Comparison of ENCODE assay signal across 8 cellular contexts in genomic region chr11:76380977-76381719, GRCh38. TPM values are rescaled to one million over a fixed set of nuclear protein-coding genes. Genes with fewer than 3 reads are reported as not detected.
A peak's percentile ranks its signal among the peaks of the same experiment; 100 is the strongest.
DNase-seq lines count a peak whose midpoint lies in the region; ATAC-seq and TF ChIP-seq lines count a peak whose summit lies in the region.

TSS of gene GVQW3 (plus strand) at chr11:76381323. CDS start at chr11:76381829, 506 bp downstream.
TSS of gene THAP12 (minus strand) at chr11:76381132. CDS start at chr11:76380836, 296 bp downstream.

- H3K36me3 ChIP-seq in CD4-positive, CD25-positive, alpha-beta regulatory T cell (ENCODE audit: control insufficient read depth, insufficient read depth, low read length), result peaks cover 2% of the 10 kb centered on the region
- no peaks in the 10 kb centered on the region for H3K36me3 ChIP-seq in right lobe of liver

- no peaks in the 10 kb centered on the region for H3K27me3 ChIP-seq in CD4-positive, CD25-positive, alpha-beta regulatory T cell (ENCODE audit: control insufficient read depth, insufficient read depth, low read length)
- no peaks in the 10 kb centered on the region for H3K27me3 ChIP-seq in right lobe of liver

- no peaks in the 10 kb centered on the region for H3K9me3 ChIP-seq in CD4-positive, CD25-positive, alpha-beta regulatory T cell (ENCODE audit: control insufficient read depth in 2 of 2, low read length in 2 of 2)
- no peaks in the 10 kb centered on the region for H3K9me3 ChIP-seq in right lobe of liver

- peak within 1 kb of the TSS; percentile 64 for H3K27ac ChIP-seq in CD4-positive, CD25-positive, alpha-beta regulatory T cell (ENCODE audit: insufficient read depth, low read length, poor library complexity, severe bottlenecking)
- peak within 1 kb of the TSS; percentile 22 to 70 (median 61) for H3K27ac ChIP-seq in right lobe of liver

- H3K4me1 Mint-ChIP-seq in CD4-positive, CD25-positive, alpha-beta regulatory T cell, result peaks cover 27 to 78% (median 61%) of the 10 kb centered on the region in 4 donors

- peak within 1 kb of the TSS; percentile 85 to 93 (median 90) for H3K27ac Mint-ChIP-seq in CD4-positive, CD25-positive, alpha-beta regulatory T cell

- peak within 1 kb of the TSS; percentile 94 for H3K4me3 ChIP-seq in CD4-positive, CD25-positive, alpha-beta regulatory T cell (ENCODE audit: low read depth, low read length)
- H3K4me3 ChIP-seq in right lobe of liver, result peak within 1 kb of the TSS; percentile 86 to 94 (median 88)

- peak; percentile 96 to 99 (median 98) for DNase-seq in CD4-positive, CD25-positive, alpha-beta regulatory T cell
- DNase-seq in NCI-H526 treated with DMSO at 0.1 percent for 48 hours (lab: John Stamatoyannopoulos, UW), result peak; percentile 96
- peak; percentile 96 for DNase-seq in activated CD4-positive, alpha-beta T cell treated with anti-CD3 and anti-CD28 coated beads, Interleukin-2, amount 50 U/mL, for 1 hour
- DNase-seq in dermis blood vessel endothelial cell, result peak; percentile 98
- DNase-seq in right lobe of liver, result peak; percentile 98
- DNase-seq in stimulated activated CD4-positive, alpha-beta T cell treated with anti-CD3 and anti-CD28 coated beads, Interleukin-4, amount 100 ng/mL, for 24 hours, result peak; percentile 96

- intact Hi-C loops in right lobe of liver (cut with DNase I), result no loop called here

- H3K27me3 Mint-ChIP-seq in CD4-positive, CD25-positive, alpha-beta regulatory T cell, result no peaks in the 10 kb centered on the region

- peaks cover 0 to under 1% (median 0%) of the 10 kb centered on the region in 7 donors for H3K9me3 Mint-ChIP-seq in CD4-positive, CD25-positive, alpha-beta regulatory T cell

- peak; percentile 88 to 91 for ATAC-seq in CD4-positive, CD25-positive, alpha-beta regulatory T cell (ENCODE audit: low read depth in 2 of 2)
- ATAC-seq in GM19372 (IDR thresholded peaks at IDR 0.05; ENCODE audit: low read depth, unreplicated experiment) (peak; percentile 79), HG03521 (IDR thresholded peaks at IDR 0.05; ENCODE audit: unreplicated experiment) (peak; percentile 77), right lobe of liver (peak; percentile 97 to 98 (median 98))

- peak in 2 of 4 donors; percentile 23 to 35 for TF ChIP-seq CTCF in right lobe of liver (IDR thresholded peaks at IDR 0.05)

- peak within 1 kb of the TSS; percentile 94 to 99 (median 96) for H3K4me3 Mint-ChIP-seq in CD4-positive, CD25-positive, alpha-beta regulatory T cell

- peaks cover 7% of the 10 kb centered on the region for H3K36me3 Mint-ChIP-seq in CD4-positive, CD25-positive, alpha-beta regulatory T cell

- 0% methylated on average over 26 of the region's 69 CpGs for WGBS in right lobe of liver (ENCODE audit: insufficient coverage, low coverage, low lambda C conversion rate, missing lambda C conversion rate)

- peaks cover 44% of the 10 kb centered on the region for H3K4me1 ChIP-seq in CD4-positive, CD25-positive, alpha-beta regulatory T cell (ENCODE audit: control insufficient read depth, insufficient read depth, low read length, poor library complexity, severe bottlenecking)
- H3K4me1 ChIP-seq in right lobe of liver, result peaks cover 0 to 24% (median 10%) of the 10 kb centered on the region in 4 donors

- peak; percentile 80 for TF ChIP-seq POLR2A in right lobe of liver (IDR thresholded peaks at IDR 0.05)

RNA-seq across cellular contexts. Expression of gene GVQW3, which starts in this region (rescaled TPM):
- 2.7 TPM for total RNA-seq in CD4-positive, CD25-positive, alpha-beta regulatory T cell
- polyA plus RNA-seq in CD4-positive, CD25-positive, alpha-beta regulatory T cell, result 1 to 10 TPM; 1.7 to 3.0 (median 2.3) TPM
- total RNA-seq in dermis blood vessel endothelial cell (0.65 and 0.68 TPM in 2 replicates), right lobe of liver (under 1 TPM in 5 of 6 experiments, not detected in 1; 0.32 to 0.84 (median 0.49) TPM)

RNA-seq across cellular contexts. Expression of gene THAP12, which starts in this region (rescaled TPM):
- total RNA-seq in CD4-positive, CD25-positive, alpha-beta regulatory T cell, result 51.2 TPM
- 10 to 100 TPM; 65.0 to 71.0 (median 66.9) TPM for polyA plus RNA-seq in CD4-positive, CD25-positive, alpha-beta regulatory T cell
- total RNA-seq in dermis blood vessel endothelial cell (48.8 and 49.0 TPM in 2 replicates), right lobe of liver (10 to 100 TPM; 11.5 to 15.8 (median 12.5) TPM)

Comparison
In these comparisons a context has a peak if more than half of its experiments do, and no peak if none do; other contexts are left out.
1. Peak in every context shown above with its lines: DNase-seq, ATAC-seq, H3K4me3 ChIP-seq and H3K27ac ChIP-seq.